In the genomic region with DNA sequence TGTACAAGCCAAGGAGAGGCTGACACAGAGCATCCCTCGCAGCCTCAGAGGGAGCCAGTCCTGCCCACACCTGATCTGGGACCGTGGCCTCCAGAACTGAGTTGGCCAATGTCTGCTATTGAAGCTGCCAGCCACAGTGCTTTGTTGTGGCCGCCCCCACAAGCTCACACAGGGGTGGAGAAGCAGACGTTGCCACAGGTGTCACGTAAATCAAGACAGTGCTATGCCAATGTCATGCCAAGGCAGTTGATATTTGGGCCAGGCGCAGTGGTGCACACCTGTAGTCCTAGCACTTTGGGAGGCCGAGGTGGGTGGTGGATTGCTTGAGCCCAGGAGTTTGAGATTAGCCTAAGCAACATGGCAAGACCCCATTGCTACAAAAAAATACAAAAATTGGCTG, we compare ENCODE assay signal across 16 cellular contexts. TPM values are rescaled to one million over a fixed set of nuclear protein-coding genes. Genes with fewer than 3 reads are reported as not detected.
DNase-seq lines count a peak whose midpoint lies in the region; ATAC-seq lines count a peak whose summit lies in the region.
"Had no signal": no experiment of that assay in that cellular context is flagged by ENCODE, and none has a peak within 500 bp of the region (broad histone marks: within the 10 kb centered on the region; RNA-seq: fewer than 3 reads in every experiment).

No MANE protein-coding gene starts in this region.

- CTCF ChIA-PET in activated CD8-positive, alpha-beta memory T cell treated with anti-CD3 and anti-CD28 coated beads, Interleukin-2, amount 10 ng/mL, durations not matched to agents 7 days and 5 days (lab: Charles Lee): interaction anchor here (1.2 kb wide), 2 partner anchors 12 to 73 kb away, joined by 4 to 6 read pairs; no protein-coding TSS in a partner anchor

- H3K4me1 Mint-ChIP-seq in activated CD8-positive, alpha-beta memory T cell treated with anti-CD3 and anti-CD28 coated beads, Interleukin-2, amount 10 ng/mL, durations not matched to agents 7 days and 5 days: peaks cover 60% of the 10 kb centered on the region
- peaks cover 60% of the 10 kb centered on the region for H3K4me1 Mint-ChIP-seq in T-helper 2 cell treated with Interferon-gamma antibody and Interleukin-4, amounts not matched to agents 5 μg/mL and 100 μg/mL, for 36 hours (ENCODE audit: low read depth)

- H3K36me3 Mint-ChIP-seq in activated CD8-positive, alpha-beta memory T cell treated with anti-CD3 and anti-CD28 coated beads, Interleukin-2, amount 10 ng/mL, durations not matched to agents 7 days and 5 days: peaks cover 16% of the 10 kb centered on the region
- peaks cover 22% of the 10 kb centered on the region for H3K36me3 Mint-ChIP-seq in T-helper 2 cell treated with Interferon-gamma antibody and Interleukin-4, amounts not matched to agents 5 μg/mL and 100 μg/mL, for 36 hours (ENCODE audit: low read depth)

- peaks cover 20% of the 10 kb centered on the region for H3K27me3 Mint-ChIP-seq in activated CD8-positive, alpha-beta memory T cell treated with anti-CD3 and anti-CD28 coated beads, Interleukin-2, amount 10 ng/mL, durations not matched to agents 7 days and 5 days
- no peaks in the 10 kb centered on the region for H3K27me3 Mint-ChIP-seq in T-helper 2 cell treated with Interferon-gamma antibody and Interleukin-4, amounts not matched to agents 5 μg/mL and 100 μg/mL, for 36 hours (ENCODE audit: low read depth)

- H3K9me3 Mint-ChIP-seq in activated CD8-positive, alpha-beta memory T cell treated with anti-CD3 and anti-CD28 coated beads, Interleukin-2, amount 10 ng/mL, durations not matched to agents 7 days and 5 days (ENCODE audit: low read depth): peaks cover 9% of the 10 kb centered on the region
- peaks cover 20% of the 10 kb centered on the region for H3K9me3 Mint-ChIP-seq in T-helper 2 cell treated with Interferon-gamma antibody and Interleukin-4, amounts not matched to agents 5 μg/mL and 100 μg/mL, for 36 hours

- no peak for ATAC-seq in activated CD8-positive, alpha-beta memory T cell treated with anti-CD3 and anti-CD28 coated beads, Interleukin-2, amount 10 ng/mL, durations not matched to agents 7 days and 5 days
- ATAC-seq: K562 had no signal

- no peak overlapping the region for H3K27ac Mint-ChIP-seq in activated CD8-positive, alpha-beta memory T cell treated with anti-CD3 and anti-CD28 coated beads, Interleukin-2, amount 10 ng/mL, durations not matched to agents 7 days and 5 days
- H3K27ac Mint-ChIP-seq in T-helper 2 cell treated with Interferon-gamma antibody and Interleukin-4, amounts not matched to agents 5 μg/mL and 100 μg/mL, for 36 hours: peak overlapping the region; percentile 90
- H3K27ac Mint-ChIP-seq: memory B cell had no signal

- intact Hi-C loops in cardiac septum (cut with DNase I): no loop called here

- DNase-seq in activated CD8-positive, alpha-beta memory T cell treated with anti-CD3 and anti-CD28 coated beads, Interleukin-2, amount 10 ng/mL, durations not matched to agents 7 days and 5 days: peak; percentile 57
- no peak for DNase-seq in activated CD8-positive, alpha-beta memory T cell treated with anti-CD3 and anti-CD28 coated beads for 24 hours
- no peak for DNase-seq in T-helper 2 cell treated with Interferon-gamma antibody and Interleukin-4, amounts not matched to agents 5 μg/mL and 100 μg/mL, for 36 hours (ENCODE audit: low spot score)
- peak; percentile 66 for DNase-seq in central memory CD4-positive, alpha-beta T cell
- DNase-seq in stimulated activated CD8-positive, alpha-beta memory T cell treated with anti-CD3 and anti-CD28 coated beads, Interleukin-4, amount 100 ng/mL, for 48 hours: peak; percentile 39
- no peak for DNase-seq in stimulated activated naive CD4-positive, alpha-beta T cell treated with Interleukin-2 at 50 U/mL for 16 hours (lab: John Stamatoyannopoulos, UW)
- DNase-seq in medulla oblongata (ENCODE audit: extremely low spot score) (no peak), cardiac septum (ENCODE audit: low spot score) (no peak)
- DNase-seq: NCI-H187 treated with DMSO at 0.1 percent for 48 hours, NCI-H82, SHP77 had no signal

- H3K4me3 Mint-ChIP-seq in activated CD8-positive, alpha-beta memory T cell treated with anti-CD3 and anti-CD28 coated beads, Interleukin-2, amount 10 ng/mL, durations not matched to agents 7 days and 5 days: no peak overlapping the region
- H3K4me3 Mint-ChIP-seq in T-helper 2 cell treated with Interferon-gamma antibody and Interleukin-4, amounts not matched to agents 5 μg/mL and 100 μg/mL, for 36 hours: no peak overlapping the region

RNA-seq across cellular contexts. Expression of a gene that starts 17.3 kb away (rescaled TPM):
- 1 to 10 TPM in 1 of 2 experiments, under 1 TPM in 1; 0.82 to 1.5 TPM for total RNA-seq in activated CD8-positive, alpha-beta memory T cell treated with anti-CD3 and anti-CD28 coated beads, Interleukin-2, amount 10 ng/mL, durations not matched to agents 7 days and 5 days
- total RNA-seq in cardiac septum: not detected
- total RNA-seq: fibroblast of lung, osteoblast, urinary bladder had no signal

RNA-seq across cellular contexts. Expression of a gene that starts 32.7 kb away (rescaled TPM):
- 100 to 1,000 TPM; 107 to 115 TPM for total RNA-seq in activated CD8-positive, alpha-beta memory T cell treated with anti-CD3 and anti-CD28 coated beads, Interleukin-2, amount 10 ng/mL, durations not matched to agents 7 days and 5 days
- 42.6 TPM for total RNA-seq in cardiac septum

Comparison
In these comparisons a context has a peak if more than half of its experiments do, and no peak if none do; other contexts are left out.
1. DNase-seq: peak in activated CD8-positive, alpha-beta memory T cell treated with anti-CD3 and anti-CD28 coated beads, Interleukin-2, amount 10 ng/mL, durations not matched to agents 7 days and 5 days (single experiment), central memory CD4-positive, alpha-beta T cell (single experiment) and stimulated activated CD8-positive, alpha-beta memory T cell treated with anti-CD3 and anti-CD28 coated beads, Interleukin-4, amount 100 ng/mL, for 48 hours (single experiment); none in activated CD8-positive, alpha-beta memory T cell treated with anti-CD3 and anti-CD28 coated beads for 24 hours (single experiment), T-helper 2 cell treated with Interferon-gamma antibody and Interleukin-4, amounts not matched to agents 5 μg/mL and 100 μg/mL, for 36 hours (single experiment), stimulated activated naive CD4-positive, alpha-beta T cell treated with Interleukin-2 at 50 U/mL for 16 hours (single experiment), medulla oblongata (single experiment) and cardiac septum (single experiment).